Comparison of ENCODE assay signal across 13 cellular contexts in genomic region chrX:134886201-134886600, GRCh38. TPM values are rescaled to one million over a fixed set of nuclear protein-coding genes. Genes with fewer than 3 reads are reported as not detected.
DNase-seq lines count a peak whose midpoint lies in the region; ATAC-seq and TF ChIP-seq lines count a peak whose summit lies in the region.
"Had no signal": no experiment of that assay in that cellular context is flagged by ENCODE, and none has a peak within 500 bp of the region (broad histone marks: within the 10 kb centered on the region; RNA-seq: fewer than 3 reads in every experiment).

No MANE protein-coding gene starts in this region.

- no TSS peak for BruUV-seq in Caco-2 (replicated peaks; lab: Mats Ljungman, UMichigan)

- no peaks in the 10 kb centered on the region for H3K9me3 ChIP-seq in Caco-2
- no peaks in the 10 kb centered on the region for H3K9me3 ChIP-seq in lower lobe of right lung
- H3K9me3 ChIP-seq: BE2C had no signal

- peak overlapping the region; percentile 51 for H3K27ac Mint-ChIP-seq in Caco-2 (ENCODE audit: unreplicated experiment)
- H3K27ac Mint-ChIP-seq: activated naive CD4-positive, alpha-beta T cell treated with anti-CD3 and anti-CD28 coated beads, Interleukin-2, amount 10 ng/mL, durations not matched to agents 7 days and 5 days had no signal

- no peaks in the 10 kb centered on the region for H3K36me3 ChIP-seq in Caco-2 (ENCODE audit: control insufficient read depth, insufficient read depth, low read length)
- no peaks in the 10 kb centered on the region for H3K36me3 ChIP-seq in lower lobe of right lung
- H3K36me3 ChIP-seq: BE2C had no signal

- H3K27me3 ChIP-seq in Caco-2 (replicated peaks; ENCODE audit: control insufficient read depth, insufficient read depth, low read length): no peaks in the 10 kb centered on the region
- H3K27me3 ChIP-seq in lower lobe of right lung (ENCODE audit: low read depth): no peaks in the 10 kb centered on the region
- H3K27me3 ChIP-seq: BE2C had no signal

- intact Hi-C loops in Caco-2 (cut with micrococcal nuclease; ENCODE audit: unreplicated experiment): loop anchor here (5.0 kb wide), 1 partner anchor 79 kb away; a partner anchor contains a TSS
- intact Hi-C loops in lower lobe of right lung (cut with DNase I): no loop called here

- no peaks in the 10 kb centered on the region for H3K27me3 Mint-ChIP-seq in Caco-2 (ENCODE audit: insufficient read depth, unreplicated experiment)
- H3K27me3 Mint-ChIP-seq: activated naive CD4-positive, alpha-beta T cell treated with anti-CD3 and anti-CD28 coated beads, Interleukin-2, amount 10 ng/mL, durations not matched to agents 7 days and 5 days had no signal

- peaks cover 23% of the 10 kb centered on the region for H3K4me1 Mint-ChIP-seq in Caco-2 (ENCODE audit: low read depth, unreplicated experiment)

- H3K4me1 ChIP-seq in Caco-2 (peaks cover 14% of the 10 kb centered on the region), lower lobe of right lung (no peaks in the 10 kb centered on the region)
- H3K4me1 ChIP-seq: BE2C had no signal

- H3K4me3 ChIP-seq in Caco-2 (ENCODE audit: low read depth, low read length) (no peak overlapping the region), fibroblast of pulmonary artery (replicated peaks; ENCODE audit: low read depth, low read length) (no peak overlapping the region), lower lobe of right lung (no peak overlapping the region)

- peaks cover 10% of the 10 kb centered on the region for H3K36me3 Mint-ChIP-seq in Caco-2 (ENCODE audit: insufficient read depth, unreplicated experiment)

- H3K27ac ChIP-seq in lower lobe of right lung: no peak overlapping the region

- DNase-seq in Caco-2: no peak
- DNase-seq in HCEC 1CT: peak; percentile 25
- DNase-seq in SW480 (ENCODE audit: low spot score): peak; percentile 95
- DNase-seq in fibroblast of pulmonary artery (ENCODE audit: low read depth): peak; percentile 21
- DNase-seq in inferior parietal cortex (ENCODE audit: extremely low spot score): no peak
- no peak for DNase-seq in NCI-H2107 treated with DMSO at 0.1 percent for 48 hours (lab: John Stamatoyannopoulos, UW; ENCODE audit: unreplicated experiment)
- DNase-seq in lower lobe of right lung: no peak
- no peak for DNase-seq in COR-L47 (lab: John Stamatoyannopoulos, UW)
- DNase-seq: activated CD4-positive, alpha-beta T cell treated with anti-CD3 and anti-CD28 coated beads, Interleukin-2, amount 50 U/mL, for 4 hours; activated naive CD4-positive, alpha-beta T cell treated with anti-CD3 and anti-CD28 coated beads, Interleukin-2, amount 10 ng/mL, durations not matched to agents 7 days and 5 days; BE2C; Karpas-422; NCI-H345 had no signal

- peak overlapping the region; percentile 18 for H3K4me3 Mint-ChIP-seq in Caco-2 (ENCODE audit: unreplicated experiment)
- H3K4me3 Mint-ChIP-seq: activated naive CD4-positive, alpha-beta T cell treated with anti-CD3 and anti-CD28 coated beads, Interleukin-2, amount 10 ng/mL, durations not matched to agents 7 days and 5 days had no signal

- no peak for TF ChIP-seq CTCF in Caco-2 (IDR thresholded peaks at IDR 0.05; ENCODE audit: insufficient read depth in 1 of 2, low read depth in 1 of 2, low read length in 1 of 2, severe bottlenecking in 1 of 2, unreplicated experiment in 1 of 2)
- no peak for TF ChIP-seq CTCF in fibroblast of pulmonary artery (IDR thresholded peaks at IDR 0.05; ENCODE audit: low read length, missing control alignments)
- no peak for TF ChIP-seq CTCF in lower lobe of right lung (IDR thresholded peaks at IDR 0.05)

- no peaks in the 10 kb centered on the region for H3K9me3 Mint-ChIP-seq in Caco-2 (ENCODE audit: unreplicated experiment)
- H3K9me3 Mint-ChIP-seq: activated naive CD4-positive, alpha-beta T cell treated with anti-CD3 and anti-CD28 coated beads, Interleukin-2, amount 10 ng/mL, durations not matched to agents 7 days and 5 days had no signal

- CTCF ChIA-PET in Caco-2 (lab: Charles Lee): no interaction called here

- ATAC-seq in lower lobe of right lung: no peak

- POLR2A ChIA-PET in Caco-2 (lab: Charles Lee): interaction anchor here (0.7 kb wide), 1 partner anchor 103 kb away, joined by 5 read pairs; no protein-coding TSS in a partner anchor

RNA-seq across cellular contexts. Expression of gene MOSPD1, which starts 28.9 kb away (rescaled TPM):
- total RNA-seq in Caco-2 (2022) (37.3 and 40.9 TPM in 2 replicates), lower lobe of right lung (15.1 TPM)

Comparison
In these comparisons a context has a peak if more than half of its experiments do, and no peak if none do; other contexts are left out.
1. DNase-seq: peak in HCEC 1CT (single experiment), SW480 (single experiment) and fibroblast of pulmonary artery (single experiment); none in Caco-2 (0 of 2), inferior parietal cortex (single experiment), NCI-H2107 treated with DMSO at 0.1 percent for 48 hours (single experiment), lower lobe of right lung (single experiment) and COR-L47 (single experiment).